22 cellular contexts compared by ENCODE assay signal in genomic region chr2:233689498-233689897, GRCh38. TPM values are rescaled to one million over a fixed set of nuclear protein-coding genes. Genes with fewer than 3 reads are reported as not detected.
"Had no signal": no experiment of that assay in that cellular context is flagged by ENCODE, and none has a peak within 500 bp of the region (broad histone marks: within the 10 kb centered on the region; RNA-seq: fewer than 3 reads in every experiment).

No MANE protein-coding gene starts in this region.

- ATAC-seq: activated CD4-positive, alpha-beta T cell treated with anti-CD3 and anti-CD28 coated beads for 36 hours; activated CD8-positive, alpha-beta T cell treated with anti-CD3 and anti-CD28 coated beads for 36 hours; effector memory CD8-positive, alpha-beta T cell; left cardiac atrium; natural killer cell; sciatic nerve had no signal

- H3K4me1 ChIP-seq: prostate gland had no signal

- H3K36me3 ChIP-seq: prostate gland had no signal

- H3K9me3 ChIP-seq: prostate gland had no signal

- H3K27ac ChIP-seq: coronary artery, prostate gland had no signal

- H3K4me3 ChIP-seq: coronary artery, prostate gland had no signal

- DNase-seq: activated CD4-positive, alpha-beta T cell treated with anti-CD3 and anti-CD28 coated beads for 36 hours; activated CD8-positive, alpha-beta memory T cell treated with anti-CD3 and anti-CD28 coated beads, Interleukin-2, amount 50 U/mL, for 4 hours; activated CD8-positive, alpha-beta T cell treated with anti-CD3 and anti-CD28 coated beads for 36 hours; activated naive CD4-positive, alpha-beta T cell; effector memory CD8-positive, alpha-beta T cell; foreskin fibroblast; immature natural killer cell; left cardiac atrium; mammary epithelial cell; natural killer cell; stimulated activated CD4-positive, alpha-beta T cell treated with anti-CD3 and anti-CD28 coated beads, Interleukin-2, amount 100 ng/mL, for 24 hours; stimulated activated naive B cell treated with anti-CD40 and anti-IgM and Interleukin-4, amounts not matched to agents 10 μg/mL and 1 μg/mL and 100 μg/mL, for 72 hours; substantia nigra; SW 1271; trophoblast cell had no signal

RNA-seq across cellular contexts. Expression of gene UGT1A6, which starts 3.2 kb away (rescaled TPM):
- total RNA-seq: activated CD4-positive, alpha-beta T cell treated with anti-CD3 and anti-CD28 coated beads for 36 hours; activated CD8-positive, alpha-beta T cell treated with anti-CD3 and anti-CD28 coated beads for 36 hours; astrocyte; cardiac septum; left cardiac atrium; mononuclear cell; natural killer cell; sciatic nerve had no signal
- polyA plus RNA-seq: immature natural killer cell had no signal

RNA-seq across cellular contexts. Expression of gene UGT1A7, which starts 7.8 kb away (rescaled TPM):
- total RNA-seq: activated CD4-positive, alpha-beta T cell treated with anti-CD3 and anti-CD28 coated beads for 36 hours; activated CD8-positive, alpha-beta T cell treated with anti-CD3 and anti-CD28 coated beads for 36 hours; astrocyte; cardiac septum; left cardiac atrium; mononuclear cell; natural killer cell; omental fat pad; sciatic nerve had no signal
- polyA plus RNA-seq: immature natural killer cell, mammary epithelial cell had no signal

RNA-seq across cellular contexts. Expression of gene UGT1A9, which starts 17.8 kb away (rescaled TPM):
- total RNA-seq: activated CD4-positive, alpha-beta T cell treated with anti-CD3 and anti-CD28 coated beads for 36 hours; activated CD8-positive, alpha-beta T cell treated with anti-CD3 and anti-CD28 coated beads for 36 hours; astrocyte; cardiac septum; mammary epithelial cell; mononuclear cell; natural killer cell; omental fat pad; prostate gland; sciatic nerve had no signal
- polyA plus RNA-seq: immature natural killer cell, mammary epithelial cell had no signal

RNA-seq across cellular contexts. Expression of gene UGT1A5, which starts 23.2 kb away (rescaled TPM):
- total RNA-seq: activated CD4-positive, alpha-beta T cell treated with anti-CD3 and anti-CD28 coated beads for 36 hours; activated CD8-positive, alpha-beta T cell treated with anti-CD3 and anti-CD28 coated beads for 36 hours; astrocyte; cardiac septum; left cardiac atrium; mononuclear cell; natural killer cell; omental fat pad; sciatic nerve had no signal
- polyA plus RNA-seq: immature natural killer cell, mammary epithelial cell had no signal

RNA-seq across cellular contexts. Expression of gene UGT1A4, which starts 29.0 kb away (rescaled TPM):
- total RNA-seq: activated CD4-positive, alpha-beta T cell treated with anti-CD3 and anti-CD28 coated beads for 36 hours; activated CD8-positive, alpha-beta T cell treated with anti-CD3 and anti-CD28 coated beads for 36 hours; astrocyte; cardiac septum; left cardiac atrium; mononuclear cell; natural killer cell; omental fat pad; prostate gland; sciatic nerve had no signal
- polyA plus RNA-seq: immature natural killer cell, mammary epithelial cell had no signal
